In the genomic region with DNA sequence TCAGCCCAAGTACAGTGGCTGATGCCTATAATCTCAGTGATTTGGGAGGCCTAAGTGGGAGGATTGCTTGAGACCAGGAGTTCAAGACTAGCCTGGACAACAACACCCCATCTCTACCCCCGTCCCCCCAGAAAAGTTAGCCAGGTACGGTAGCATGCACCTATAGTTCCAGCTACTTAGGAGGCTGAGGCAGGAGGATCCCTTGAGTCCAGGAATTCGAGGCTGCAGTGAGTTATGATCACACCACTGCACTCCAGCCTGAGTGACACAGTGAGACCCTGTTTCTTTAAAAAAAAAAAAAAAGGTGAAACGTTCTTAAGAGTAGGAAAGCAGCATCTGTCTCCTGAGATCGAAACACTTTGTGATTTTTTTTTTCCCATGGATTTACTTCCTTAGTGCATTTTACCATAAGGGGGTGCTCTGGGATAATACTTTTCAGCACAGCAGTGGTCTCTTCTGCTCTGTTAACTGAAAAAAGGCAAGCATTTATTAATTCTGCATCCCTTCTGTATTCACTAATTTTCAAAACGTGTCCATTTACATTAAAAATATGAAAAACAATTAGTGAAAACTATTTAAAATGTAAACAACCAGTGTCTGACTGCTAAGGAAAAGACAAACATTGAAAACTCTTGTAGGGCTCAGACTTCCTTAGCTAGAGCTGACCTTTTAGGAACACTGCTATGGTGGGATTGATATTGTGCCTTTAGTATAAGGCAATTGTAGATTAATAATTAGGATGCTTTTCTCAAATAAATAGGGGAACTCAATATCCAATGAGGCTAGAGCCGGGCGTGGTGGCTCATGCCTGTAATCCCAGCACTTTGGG, we compare ENCODE assay signal across 8 cellular contexts. TPM values are rescaled to one million over a fixed set of nuclear protein-coding genes. Genes with fewer than 3 reads are reported as not detected.
DNase-seq lines count a peak whose midpoint lies in the region; ATAC-seq and TF ChIP-seq lines count a peak whose summit lies in the region.

No MANE protein-coding gene starts in this region.

- intact Hi-C loops in psoas muscle (cut with DNase I) = loop anchor here (1.0 to 10.0 kb wide), 2 partner anchors 232 to 233 kb away; no protein-coding TSS in a partner anchor

- ATAC-seq in psoas muscle (no peak), GM19455 (IDR thresholded peaks at IDR 0.05; ENCODE audit: unreplicated experiment) (no peak), HG02970 (IDR thresholded peaks at IDR 0.05; ENCODE audit: low FRiP score, unreplicated experiment) (no peak)

- H3K27ac ChIP-seq in psoas muscle = no peak overlapping the region

- DNase-seq in HCEC 1CT (peak; percentile 32), NCI-H748 (lab: John Stamatoyannopoulos, UW; ENCODE audit: unreplicated experiment) (peak; percentile 69), fibroblast of gingiva (ENCODE audit: low read depth) (peak; percentile 25), psoas muscle (no peak), T-helper 1 cell (no peak)
- no peak for DNase-seq in activated naive CD4-positive, alpha-beta T cell treated with anti-CD3 and anti-CD28 coated beads, Interleukin-2, amount 50 U/mL, for 16 hours

- no peaks in the 10 kb centered on the region for H3K4me1 ChIP-seq in psoas muscle

- no peaks in the 10 kb centered on the region for H3K36me3 ChIP-seq in psoas muscle (ENCODE audit: insufficient read depth in 1 of 2, low read depth in 1 of 2)

- H3K9me3 ChIP-seq in psoas muscle = no peaks in the 10 kb centered on the region

- H3K4me3 ChIP-seq in psoas muscle = no peak overlapping the region

- peaks cover 0 to 4% (median 0%) of the 10 kb centered on the region in 3 donors for H3K27me3 ChIP-seq in psoas muscle (ENCODE audit: insufficient read depth in 3 of 3, low read length in 2 of 3)

- 41 to 46% (median 45%) methylated on average over 8 of the region's 8 CpGs for WGBS in psoas muscle, 3 donors

- TF ChIP-seq CTCF in psoas muscle (IDR thresholded peaks at IDR 0.05) = peak; percentile 46

RNA-seq across cellular contexts. Expression of a gene that starts 31.2 kb away (rescaled TPM):
- total RNA-seq in psoas muscle = under 1 TPM; 0.11 to 0.34 (median 0.24) TPM
- under 1 TPM; 0.13 to 0.17 (median 0.14) TPM for polyA plus RNA-seq in psoas muscle

Comparison
In these comparisons a context has a peak if more than half of its experiments do, and no peak if none do; other contexts are left out.
1. DNase-seq: peak in HCEC 1CT (single experiment), NCI-H748 (single experiment) and fibroblast of gingiva (single experiment); none in psoas muscle (0 of 2), T-helper 1 cell (0 of 5) and activated naive CD4-positive, alpha-beta T cell treated with anti-CD3 and anti-CD28 coated beads, Interleukin-2, amount 50 U/mL, for 16 hours (single experiment).